1 cellular context compared by ENCODE assay signal in genomic region chr19:39195755-39196154, GRCh38.
TF ChIP-seq lines count a peak whose summit lies in the region.

No MANE protein-coding gene starts in this region.

TF ChIP-seq in H1, 55 proteins besides CTCF, POLR2A, EP300 and RAD21:
- no peak for TF ChIP-seq MAFK (IDR thresholded peaks at IDR 0.05; ENCODE audit: low read depth, low read length)
- TF ChIP-seq POU5F1 (IDR thresholded peaks at IDR 0.05; ENCODE audit: low read depth, low read length) = no peak
- no peak for TF ChIP-seq RXRA (IDR thresholded peaks at IDR 0.05; ENCODE audit: insufficient read depth, low read depth, low read length)
- no peak for TF ChIP-seq JUND (IDR thresholded peaks at IDR 0.05; ENCODE audit: low read length)
- TF ChIP-seq KDM5A (IDR thresholded peaks at IDR 0.05; ENCODE audit: low read length) = no peak
- TF ChIP-seq TCF12 (IDR thresholded peaks at IDR 0.05; ENCODE audit: low read depth, low read length) = no peak
- TF ChIP-seq ATF3 (IDR thresholded peaks at IDR 0.05; ENCODE audit: insufficient read depth, low read depth, low read length) = no peak
- no peak for TF ChIP-seq TBP (IDR thresholded peaks at IDR 0.05; ENCODE audit: low read depth, low read length)
- no peak for TF ChIP-seq NRF1 (IDR thresholded peaks at IDR 0.05; ENCODE audit: low read depth, low read length)
- TF ChIP-seq RNF2 (IDR thresholded peaks at IDR 0.05; ENCODE audit: borderline replicate concordance, low read depth, low read length, missing control alignments, poor library complexity, severe bottlenecking) = no peak
- TF ChIP-seq SP1 (IDR thresholded peaks at IDR 0.05; ENCODE audit: low read depth, low read length) = no peak
- no peak for TF ChIP-seq SIRT6 (IDR thresholded peaks at IDR 0.05; ENCODE audit: low read length)
- no peak for TF ChIP-seq NANOG (IDR thresholded peaks at IDR 0.05; ENCODE audit: insufficient read depth, low read depth, low read length, poor library complexity, severe bottlenecking)
- no peak for TF ChIP-seq JUN (IDR thresholded peaks at IDR 0.05; ENCODE audit: low read depth, low read length)
- TF ChIP-seq ASH2L (IDR thresholded peaks at IDR 0.05; ENCODE audit: low read length) = no peak
- no peak for TF ChIP-seq BCL11A (IDR thresholded peaks at IDR 0.05; ENCODE audit: low read depth in 2 of 2, low read length in 2 of 2)
- TF ChIP-seq HDAC6 (IDR thresholded peaks at IDR 0.05; ENCODE audit: low read depth, low read length) = no peak
- no peak for TF ChIP-seq BACH1 (IDR thresholded peaks at IDR 0.05; ENCODE audit: low read length)
